ENCODE assay signal across 8 cellular contexts in the genomic region with DNA sequence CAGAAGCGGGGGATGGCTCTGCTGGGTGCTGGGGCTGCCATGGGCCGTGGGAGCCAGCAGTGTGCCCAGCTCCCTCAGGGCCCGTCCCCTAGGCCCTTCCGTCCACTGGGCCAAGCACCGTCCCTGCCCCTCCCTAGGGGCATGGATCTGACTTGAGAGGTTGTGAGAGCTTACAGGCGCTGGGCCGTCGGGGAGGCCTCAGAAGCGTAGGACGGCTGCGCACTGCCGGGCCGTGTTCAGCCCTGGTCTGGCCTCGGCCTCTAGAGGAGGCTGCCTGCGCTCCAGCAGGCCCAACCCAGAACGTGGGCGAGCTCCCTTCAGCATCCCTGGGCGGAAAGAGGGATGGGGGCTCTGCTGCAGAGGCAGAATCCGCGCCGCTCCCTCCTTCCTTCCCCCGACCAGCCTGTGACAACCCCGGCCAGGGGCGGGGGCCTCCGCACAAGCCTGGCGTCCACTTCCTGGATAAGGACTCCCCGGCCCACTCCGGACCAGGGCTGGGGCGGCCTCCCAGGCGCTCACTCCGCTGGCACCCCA. TPM values are rescaled to one million over a fixed set of nuclear protein-coding genes. Genes with fewer than 3 reads are reported as not detected.
DNase-seq lines count a peak whose midpoint lies in the region; TF ChIP-seq lines count a peak whose summit lies in the region.

No MANE protein-coding gene starts in this region.

- WGBS in sigmoid colon, 2 donors = 8 to 12% methylated on average over 31 of the region's 31 CpGs

- no peak for TF ChIP-seq EP300 in sigmoid colon (IDR thresholded peaks at IDR 0.05)

- H3K27me3 ChIP-seq in right atrium auricular region (no peaks in the 10 kb centered on the region), sigmoid colon (no peaks in the 10 kb centered on the region)

- H3K9me3 ChIP-seq in right atrium auricular region = no peaks in the 10 kb centered on the region
- H3K9me3 ChIP-seq in sigmoid colon = no peaks in the 10 kb centered on the region

- TF ChIP-seq CTCF in HFF-Myc (IDR thresholded peaks at IDR 0.05; ENCODE audit: low read depth, low read length, missing control alignments) (no peak), right atrium auricular region (IDR thresholded peaks at IDR 0.05) (no peak), sigmoid colon (IDR thresholded peaks at IDR 0.05) (peak in 1 of 4 experiments; percentile 7)

- DNase-seq in SIG-M5 treated with dmso at 0.1 percent for 504 hours (lab: John Stamatoyannopoulos, UW; ENCODE audit: unreplicated experiment) (peak; percentile 13), SIG-M5 (lab: John Stamatoyannopoulos, UW) (no peak), HFF-Myc (ENCODE audit: extremely low read depth, low read depth) (no peak), NOMO-1 (lab: John Stamatoyannopoulos, UW; ENCODE audit: unreplicated experiment in 2 of 2) (peak; percentile 35 to 51), amniotic epithelial cell (ENCODE audit: low read depth) (peak; percentile 76), right atrium auricular region (ENCODE audit: low spot score) (no peak), sigmoid colon (peak; percentile 84), occipital lobe (lab: John Stamatoyannopoulos, UW) (no peak)

- H3K4me1 ChIP-seq in right atrium auricular region (peaks cover 0 to 72% of the 10 kb centered on the region in 2 donors), sigmoid colon (peaks cover 0 to 57% (median 47%) of the 10 kb centered on the region in 4 donors)

- intact Hi-C loops in sigmoid colon (cut with DNase I) = no loop called here

- no peak for TF ChIP-seq POLR2A in sigmoid colon (IDR thresholded peaks at IDR 0.05)

- H3K4me3 ChIP-seq in HFF-Myc (replicated peaks; ENCODE audit: low read depth, low read length) = peak overlapping the region; percentile 79
- peak overlapping the region; percentile 80 to 84 for H3K4me3 ChIP-seq in right atrium auricular region
- peak overlapping the region; percentile 66 to 97 (median 87) for H3K4me3 ChIP-seq in sigmoid colon

- H3K36me3 ChIP-seq in right atrium auricular region = peaks cover 10% of the 10 kb centered on the region
- H3K36me3 ChIP-seq in sigmoid colon = peaks cover 0 to 15% (median 6%) of the 10 kb centered on the region in 4 donors

- H3K27ac ChIP-seq in right atrium auricular region (peak overlapping the region; percentile 90 to 96), sigmoid colon (peak overlapping the region; percentile 94 to 97 (median 96))

RNA-seq across cellular contexts. Expression of a gene that starts 0.7 kb away (rescaled TPM):
- total RNA-seq in right atrium auricular region = 10 to 100 TPM; 47.7 to 84.0 TPM
- 100 to 1,000 TPM in 2 of 4 donors, 10 to 100 TPM in 2; 74.3 to 118 (median 100.0) TPM for total RNA-seq in sigmoid colon
- polyA plus RNA-seq in sigmoid colon = 10 to 100 TPM; 52.2 to 72.7 (median 72.5) TPM
- total RNA-seq in occipital lobe = 50.7 TPM

RNA-seq across cellular contexts. Expression of a gene that starts 4.9 kb away (rescaled TPM):
- total RNA-seq in right atrium auricular region = 10 to 100 TPM; 12.0 to 25.4 TPM
- total RNA-seq in sigmoid colon = 10 to 100 TPM; 16.8 to 42.1 (median 19.6) TPM
- 10 to 100 TPM in 1 of 3 donors, 1 to 10 TPM in 2; 6.0 to 22.3 (median 6.0) TPM for polyA plus RNA-seq in sigmoid colon
- 3.0 TPM for total RNA-seq in occipital lobe

RNA-seq across cellular contexts. Expression of a gene that starts 23.7 kb away (rescaled TPM):
- total RNA-seq in right atrium auricular region (10 to 100 TPM; 47.1 to 78.3 TPM), sigmoid colon (10 to 100 TPM; 23.0 to 36.5 (median 32.4) TPM), occipital lobe (11.4 TPM)
- polyA plus RNA-seq in sigmoid colon = 10 to 100 TPM; 26.4 to 41.7 (median 38.8) TPM

RNA-seq across cellular contexts. Expression of a gene that starts 23.9 kb away (rescaled TPM):
- total RNA-seq in right atrium auricular region (1 to 10 TPM; 4.0 TPM), sigmoid colon (1 to 10 TPM; 1.7 to 6.4 (median 5.0) TPM), occipital lobe (2.8 TPM)
- 10 to 100 TPM; 11.4 to 22.1 (median 11.8) TPM for polyA plus RNA-seq in sigmoid colon

Comparison
In these comparisons a context has a peak if more than half of its experiments do, and no peak if none do; other contexts are left out.
1. DNase-seq: peak in SIG-M5 treated with dmso at 0.1 percent for 504 hours (single experiment), NOMO-1 (2 of 2), amniotic epithelial cell (single experiment) and sigmoid colon (single experiment); none in SIG-M5 (single experiment), HFF-Myc (single experiment), right atrium auricular region (single experiment) and occipital lobe (single experiment).
2. Peak in every context shown above with its lines, with median percentiles within 50 percentile points of each other: H3K4me3 ChIP-seq.